In the genomic region with DNA sequence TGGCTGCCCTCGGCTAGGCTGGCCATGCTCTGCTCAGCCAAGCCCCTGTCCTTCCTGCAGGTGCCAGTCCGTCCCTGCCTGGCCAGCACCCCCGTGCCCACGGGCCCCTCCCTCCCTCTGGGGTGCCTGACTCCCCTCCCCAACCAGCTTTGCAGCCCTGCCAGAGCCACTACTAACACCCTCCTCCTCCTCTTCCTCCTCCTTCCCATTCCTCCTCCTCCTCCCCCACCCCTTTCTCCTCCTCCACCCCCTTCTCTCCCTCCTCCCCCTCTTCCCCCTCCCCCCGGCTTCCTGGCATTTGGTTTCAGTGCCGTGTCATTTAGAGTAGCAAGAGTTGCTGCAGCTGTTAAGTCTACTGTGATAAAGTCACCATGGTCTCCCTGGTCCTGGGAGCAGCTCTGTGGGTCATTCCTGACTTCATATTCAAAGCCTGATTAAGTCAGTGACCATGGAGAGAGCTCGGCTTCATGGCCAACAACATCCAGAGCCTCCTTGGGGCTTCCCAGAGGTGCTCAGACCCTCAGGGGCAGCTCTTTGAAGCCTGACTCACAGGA, we compare ENCODE assay signal across 10 cellular contexts.
DNase-seq lines count a peak whose midpoint lies in the region; ATAC-seq lines count a peak whose summit lies in the region.
"Had no signal": no experiment of that assay in that cellular context is flagged by ENCODE, and none has a peak within 500 bp of the region (broad histone marks: within the 10 kb centered on the region; RNA-seq: fewer than 3 reads in every experiment).

No MANE protein-coding gene starts in this region.

- no peak overlapping the region for H3K9ac ChIP-seq in mucosa of rectum (ENCODE audit: low read depth in 1 of 2, low read length in 2 of 2)

- peak overlapping the region in 1 of 2 donors; percentile 7 for H3K4me3 ChIP-seq in mucosa of rectum (ENCODE audit: low read length in 2 of 2)

- H3K4me1 ChIP-seq in mucosa of rectum (ENCODE audit: control insufficient read depth in 2 of 2, insufficient read depth in 2 of 2, low read length in 2 of 2) = peaks cover 22 to 36% of the 10 kb centered on the region in 2 donors

- peak; percentile 34 for DNase-seq in EH (ENCODE audit: low read depth)
- peak; percentile 63 for DNase-seq in NCI-H2171 (lab: John Stamatoyannopoulos, UW)
- DNase-seq in fibroblast of gingiva (ENCODE audit: low read depth) = peak; percentile 44
- DNase-seq in HK-2 (ENCODE audit: unreplicated experiment) = no peak
- DNase-seq in stimulated activated CD4-positive, alpha-beta T cell treated with anti-CD3 and anti-CD28 coated beads, Interleukin-4, amount 100 ng/mL, for 1 hour = no peak
- DNase-seq in epidermal melanocyte (ENCODE audit: insufficient read length, low spot score) = no peak
- DNase-seq: activated T-cell treated with anti-CD3 and anti-CD28 coated beads, Interleukin-2, amount 50 U/mL, for 4 hours had no signal

- H3K9me3 ChIP-seq in mucosa of rectum (ENCODE audit: control insufficient read depth in 2 of 2, low read length in 2 of 2) = no peaks in the 10 kb centered on the region

- peak overlapping the region; percentile 16 to 32 for H3K27ac ChIP-seq in mucosa of rectum (ENCODE audit: low read depth in 2 of 2, low read length in 2 of 2)

- H3K36me3 ChIP-seq in mucosa of rectum (ENCODE audit: control insufficient read depth in 2 of 2, insufficient read depth in 2 of 2, low read length in 2 of 2) = no peaks in the 10 kb centered on the region

- no peak for ATAC-seq in HG03159 (IDR thresholded peaks at IDR 0.05; ENCODE audit: unreplicated experiment)
- ATAC-seq: activated T-cell treated with anti-CD3 and anti-CD28 coated beads, Interleukin-2, amount 50 U/mL, for 4 hours; HCT116 had no signal

- no peaks in the 10 kb centered on the region for H3K27me3 ChIP-seq in mucosa of rectum (ENCODE audit: control insufficient read depth in 2 of 2, insufficient read depth in 2 of 2, low read length in 2 of 2)

Comparison
In these comparisons a context has a peak if more than half of its experiments do, and no peak if none do; other contexts are left out.
1. DNase-seq: peak in EH (single experiment), NCI-H2171 (single experiment) and fibroblast of gingiva (single experiment); none in HK-2 (single experiment), stimulated activated CD4-positive, alpha-beta T cell treated with anti-CD3 and anti-CD28 coated beads, Interleukin-4, amount 100 ng/mL, for 1 hour (single experiment) and epidermal melanocyte (single experiment).